Comparison of ENCODE assay signal across 8 cellular contexts in genomic region chr17:35486920-35487727, GRCh38. TPM values are rescaled to one million over a fixed set of nuclear protein-coding genes. Genes with fewer than 3 reads are reported as not detected.
A peak's percentile ranks its signal among the peaks of the same experiment; 100 is the strongest.
DNase-seq lines count a peak whose midpoint lies in the region; ATAC-seq and TF ChIP-seq lines count a peak whose summit lies in the region.

No MANE protein-coding gene starts in this region.

- WGBS in mesendoderm (ENCODE audit: extremely low coverage, insufficient coverage, low lambda C conversion rate): no CpG with 5 or more reads among the region's 41 CpGs

- no peak overlapping the region for H2BK15ac ChIP-seq in mesendoderm (replicated peaks; ENCODE audit: low read depth)

- peak overlapping the region; percentile 18 for H3K4me2 ChIP-seq in mesendoderm (ENCODE audit: low read length)

- peak; percentile 63 for ATAC-seq in HG03442 (IDR thresholded peaks at IDR 0.05; ENCODE audit: unreplicated experiment)

- no peak overlapping the region for H3K27ac ChIP-seq in mesendoderm (ENCODE audit: low read depth, low read length)

- H3K27me3 ChIP-seq in mesendoderm (ENCODE audit: insufficient read depth, low read length, poor library complexity): peaks cover 64% of the 10 kb centered on the region

- H4K8ac ChIP-seq in mesendoderm (ENCODE audit: low read depth, low read length): no peak overlapping the region

- no peak overlapping the region for H3K18ac ChIP-seq in mesendoderm (ENCODE audit: low read length)

- peaks cover 1% of the 10 kb centered on the region for H3K4me1 ChIP-seq in mesendoderm (ENCODE audit: control insufficient read depth, low read depth, low read length)

- no peak overlapping the region for H2BK120ac ChIP-seq in mesendoderm (ENCODE audit: low read depth, low read length)

- no peak overlapping the region for H3K9ac ChIP-seq in mesendoderm (ENCODE audit: low read length)

- no peaks in the 10 kb centered on the region for H3K36me3 ChIP-seq in mesendoderm (ENCODE audit: control insufficient read depth, insufficient read depth, low read length)

- no peak overlapping the region for H2AK5ac ChIP-seq in mesendoderm (ENCODE audit: low read length)

- H4K5ac ChIP-seq in mesendoderm (ENCODE audit: low read length): no peak overlapping the region

- H3K4me3 ChIP-seq in choroid plexus epithelial cell (ENCODE audit: low read depth, low read length): peak overlapping the region; percentile 56
- H3K4me3 ChIP-seq in mesendoderm (ENCODE audit: low read length): no peak overlapping the region

- TF ChIP-seq CTCF in choroid plexus epithelial cell (conservative IDR thresholded peaks at IDR 0.05; ENCODE audit: low read depth, low read length): no peak

- H3K79me1 ChIP-seq in mesendoderm (ENCODE audit: low read length): no peaks in the 10 kb centered on the region

- no peak overlapping the region for H2BK5ac ChIP-seq in mesendoderm (ENCODE audit: low read length)

- DNase-seq in CD1c-positive myeloid dendritic cell (ENCODE audit: extremely low spot score): peak; percentile 94
- DNase-seq in activated CD4-positive, CD25-positive, alpha-beta regulatory T cell treated with anti-CD3 and anti-CD28 coated beads, Interleukin-2, amount 50 U/mL, for 72 hours: peak; percentile 80
- DNase-seq in choroid plexus epithelial cell (ENCODE audit: low read depth): peak; percentile 62
- no peak for DNase-seq in mesendoderm
- peak; percentile 69 to 74 for DNase-seq in stimulated activated CD8-positive, alpha-beta memory T cell treated with anti-CD3 and anti-CD28 coated beads, Interleukin-15, amount 100 ng/mL, for 4 hours (ENCODE audit: low read depth in 2 of 2)
- no peak for DNase-seq in NCI-H187 (lab: John Stamatoyannopoulos, UW)
- no peak for DNase-seq in ecto neural progenitor cell (ENCODE audit: low spot score)

- H3K56ac ChIP-seq in mesendoderm (ENCODE audit: low read length): peak overlapping the region; percentile 7

- H3K23ac ChIP-seq in mesendoderm (ENCODE audit: low read length): no peak overlapping the region

- no peak overlapping the region for H3K4ac ChIP-seq in mesendoderm (ENCODE audit: low read depth, low read length)

- no peaks in the 10 kb centered on the region for H3K79me2 ChIP-seq in mesendoderm (ENCODE audit: control insufficient read depth, insufficient read depth, low read length)

RNA-seq across cellular contexts. Expression of gene SLFN13, which starts 38.6 kb away (rescaled TPM):
- polyA plus RNA-seq in mesendoderm (2013, experiment 1 of 2): 7.7 TPM
- 8.0 TPM for polyA plus RNA-seq in mesendoderm (2013, experiment 2 of 2)

RNA-seq across cellular contexts. Expression of gene SLFN12L, which starts 50.4 kb away (rescaled TPM):
- polyA plus RNA-seq in mesendoderm (2013, experiment 1 of 2): not detected
- not detected for polyA plus RNA-seq in mesendoderm (2013, experiment 2 of 2)

RNA-seq across cellular contexts. Expression of gene SLFN12, which starts 54.8 kb away (rescaled TPM):
- polyA plus RNA-seq in mesendoderm (2013, experiment 1 of 2): 20.3 TPM
- 21.0 TPM for polyA plus RNA-seq in mesendoderm (2013, experiment 2 of 2)

Comparison
In these comparisons a context has a peak if more than half of its experiments do, and no peak if none do; other contexts are left out.
1. DNase-seq: peak in CD1c-positive myeloid dendritic cell (single experiment), activated CD4-positive, CD25-positive, alpha-beta regulatory T cell treated with anti-CD3 and anti-CD28 coated beads, Interleukin-2, amount 50 U/mL, for 72 hours (single experiment), choroid plexus epithelial cell (single experiment) and stimulated activated CD8-positive, alpha-beta memory T cell treated with anti-CD3 and anti-CD28 coated beads, Interleukin-15, amount 100 ng/mL, for 4 hours (2 of 2); none in mesendoderm (single experiment), NCI-H187 (0 of 2) and ecto neural progenitor cell (single experiment).